In genomic region chr3:62318752-62319569, GRCh38 we compare ENCODE assay signal across 8 cellular contexts. TPM values are rescaled to one million over a fixed set of nuclear protein-coding genes. Genes with fewer than 3 reads are reported as not detected.
DNase-seq lines count a peak whose midpoint lies in the region; ATAC-seq, FAIRE-seq and TF ChIP-seq lines count a peak whose summit lies in the region.

No MANE protein-coding gene starts in this region.

- H3K4me1 ChIP-seq in endothelial cell of umbilical vein (ENCODE audit: control insufficient read depth, extremely low read depth, insufficient read depth, low read length) = peaks cover 9% of the 10 kb centered on the region
- no peaks in the 10 kb centered on the region for H3K4me1 ChIP-seq in mesodermal cell (ENCODE audit: control insufficient read depth, insufficient read depth, low read length, poor library complexity, severe bottlenecking)

- no peaks in the 10 kb centered on the region for H3K27me3 ChIP-seq in endothelial cell of umbilical vein (ENCODE audit: control insufficient read depth in 2 of 2, insufficient read depth in 2 of 2, low read length in 2 of 2)

- H3K9me1 ChIP-seq in endothelial cell of umbilical vein (replicated peaks; ENCODE audit: control insufficient read depth, extremely low read depth, insufficient read depth, low read length) = no peaks in the 10 kb centered on the region

- H3K36me3 ChIP-seq in endothelial cell of umbilical vein (ENCODE audit: control insufficient read depth in 2 of 2, extremely low read depth in 1 of 2, insufficient read depth in 2 of 2, low read length in 2 of 2) (no peaks in the 10 kb centered on the region), mesodermal cell (ENCODE audit: control insufficient read depth, insufficient read depth, low read length) (no peaks in the 10 kb centered on the region)

- H3K4me3 ChIP-seq in endothelial cell of umbilical vein (replicated peaks in 1 of 3; ENCODE audit: insufficient read depth in 1 of 3, low read depth in 1 of 3, low read length in 3 of 3) = peak overlapping the region; percentile 71 to 85 (median 81)
- H3K4me3 ChIP-seq in mesodermal cell (ENCODE audit: extremely low read depth, insufficient read depth, low read length, poor library complexity, severe bottlenecking) = peak overlapping the region; percentile 62

- DNase-seq in NCI-H510A treated with DMSO at 0.1 percent for 48 hours (lab: John Stamatoyannopoulos, UW) (peak; percentile 75), activated T-cell treated with anti-CD3 and anti-CD28 coated beads for 1 hour (ENCODE audit: low read depth) (peak; percentile 55), endothelial cell of umbilical vein (ENCODE audit: low read depth, low spot score) (peak; percentile 81), UCSD-AML1 (lab: John Stamatoyannopoulos, UW; ENCODE audit: unreplicated experiment) (no peak)
- DNase-seq in stimulated activated CD8-positive, alpha-beta memory T cell treated with anti-CD3 and anti-CD28 coated beads, Interleukin-15, amount 100 ng/mL, for 1 hour (ENCODE audit: low read depth) = peak; percentile 50

- WGBS in mesodermal cell (ENCODE audit: insufficient coverage in 2 of 2), 2 experiments = 1 to 2% methylated on average over 34 to 46 of the region's 60 CpGs

- H3K9ac ChIP-seq in endothelial cell of umbilical vein (replicated peaks; ENCODE audit: extremely low read depth, insufficient read depth, low read length) = peak overlapping the region; percentile 62

- dilution Hi-C loops in endothelial cell of umbilical vein (cut with MboI; ENCODE audit: extremely low pct_ligation_motif_present, low sequenced_read_pairs) = no loop called here

- ATAC-seq in GM18520 (IDR thresholded peaks at IDR 0.05; ENCODE audit: unreplicated experiment) (peak; percentile 55), HG03064 (IDR thresholded peaks at IDR 0.05; ENCODE audit: low read depth, unreplicated experiment) (peak; percentile 71)

- peak overlapping the region; percentile 92 for H3K4me2 ChIP-seq in endothelial cell of umbilical vein (ENCODE audit: insufficient read depth, low read length)

- BruUV-seq in endothelial cell of umbilical vein (replicated peaks; lab: Mats Ljungman, UMichigan) = TSS peak; percentile 44

- H2AFZ ChIP-seq in endothelial cell of umbilical vein (ENCODE audit: low read depth, low read length) = peak overlapping the region; percentile 99

- H3K79me2 ChIP-seq in endothelial cell of umbilical vein (ENCODE audit: control insufficient read depth, insufficient read depth, low read length) = no peaks in the 10 kb centered on the region

- intact Hi-C loops in endothelial cell of umbilical vein (cut with micrococcal nuclease) = loop anchor here (1.0 to 5.0 kb wide), 5 partner anchors 8 to 758 kb away; partner anchors contain the start of gene PTPRG

- no peak for TF ChIP-seq POLR2A in endothelial cell of umbilical vein (IDR thresholded peaks at IDR 0.05; ENCODE audit: low read depth, low read length)

- CTCF ChIA-PET in endothelial cell of umbilical vein (lab: Charles Lee) = interaction anchor here (1.0 to 1.5 kb wide), 4 partner anchors 9 to 17 kb away, joined by 3 to 8 read pairs (median 4); no protein-coding TSS in a partner anchor

- H3K9me3 ChIP-seq in endothelial cell of umbilical vein (replicated peaks; ENCODE audit: control insufficient read depth, insufficient read depth, low read length) (no peaks in the 10 kb centered on the region), mesodermal cell (ENCODE audit: control insufficient read depth, low read length) (peaks cover 8% of the 10 kb centered on the region)

- POLR2A ChIA-PET in endothelial cell of umbilical vein (lab: Charles Lee) = no interaction called here

- H3K27ac ChIP-seq in endothelial cell of umbilical vein (ENCODE audit: insufficient read depth, low read depth, low read length) (peak overlapping the region; percentile 39), mesodermal cell (ENCODE audit: low read depth, low read length, severe bottlenecking) (peak overlapping the region; percentile 69)

- FAIRE-seq in endothelial cell of umbilical vein (lab: Jason Lieb, UNC) = peak; percentile 83

- no peaks in the 10 kb centered on the region for H4K20me1 ChIP-seq in endothelial cell of umbilical vein (replicated peaks; ENCODE audit: control insufficient read depth, extremely low read depth, insufficient read depth, low read length)

- no peak for TF ChIP-seq CTCF in endothelial cell of umbilical vein (IDR thresholded peaks at IDR 0.05; ENCODE audit: extremely low read depth in 1 of 2, insufficient read depth in 1 of 2, low read depth in 1 of 2, low read length in 2 of 2)

TF ChIP-seq in endothelial cell of umbilical vein, 7 proteins besides CTCF, POLR2A, EP300 and RAD21:
- TF ChIP-seq MAX (IDR thresholded peaks at IDR 0.05; ENCODE audit: insufficient read depth, insufficient read length) (peak; percentile 19), MYC (IDR thresholded peaks at IDR 0.05; ENCODE audit: low read depth, low read length) (no peak), EZH2 (IDR thresholded peaks at IDR 0.05; ENCODE audit: borderline replicate concordance, low read depth, low read length, severe bottlenecking) (no peak), FOS (IDR thresholded peaks at IDR 0.05; ENCODE audit: borderline replicate concordance, insufficient read depth, low read length) (no peak), GATA2 (IDR thresholded peaks at IDR 0.05; ENCODE audit: insufficient read depth, insufficient read length, low read depth, low read length) (no peak), JUN (IDR thresholded peaks at IDR 0.05; ENCODE audit: borderline replicate concordance, insufficient read depth, insufficient read length, low read depth) (peak; percentile 65), POLR2AphosphoS5 (IDR thresholded peaks at IDR 0.05; ENCODE audit: insufficient read depth, low read depth, low read length) (peak; percentile 52)

RNA-seq across cellular contexts. Expression of gene FEZF2, which starts 54.4 kb away (rescaled TPM):
- not detected in 2 replicates for total RNA-seq in endothelial cell of umbilical vein
- not detected in 2 replicates for polyA plus RNA-seq in endothelial cell of umbilical vein
- not detected in 2 replicates for polyA plus RNA-seq in endothelial cell of umbilical vein (2011; cell fraction: cytosol; rRNA removed)
- not detected in 2 replicates for polyA plus RNA-seq in endothelial cell of umbilical vein (2011; cell fraction: nucleus; rRNA removed)
- not detected in 2 replicates for polyA plus RNA-seq in endothelial cell of umbilical vein (2012)
- polyA minus RNA-seq in endothelial cell of umbilical vein = not detected in 2 replicates
- not detected for polyA minus RNA-seq in endothelial cell of umbilical vein (2011; cell fraction: cytosol; rRNA and poly(A)+ RNA removed)
- polyA minus RNA-seq in endothelial cell of umbilical vein (2011; cell fraction: nucleus; rRNA and poly(A)+ RNA removed) = not detected in 2 replicates
- polyA plus RNA-seq in mesodermal cell (2013, experiment 1 of 2) = not detected
- polyA plus RNA-seq in mesodermal cell (2013, experiment 2 of 2) = not detected
